In genomic region chr11:66337103-66337899, GRCh38 we compare ENCODE assay signal across 1 cellular context.
TF ChIP-seq lines count a peak whose summit lies in the region.

No MANE protein-coding gene starts in this region.

TF ChIP-seq in K562, 482 proteins besides CTCF, POLR2A, EP300 and RAD21:
- TF ChIP-seq ZNF23 (CRISPR knock-in tag; IDR thresholded peaks at IDR 0.05) (no peak), RBFOX2 (IDR thresholded peaks at IDR 0.05; ENCODE audit: low read depth, low read length) (peak; percentile 1; the same call in 1 of the 2 replicates), ZNF121 (CRISPR knock-in tag; conservative IDR thresholded peaks at IDR 0.05) (no peak)
